ENCODE assay signal across 1 cellular context in the genomic region with DNA sequence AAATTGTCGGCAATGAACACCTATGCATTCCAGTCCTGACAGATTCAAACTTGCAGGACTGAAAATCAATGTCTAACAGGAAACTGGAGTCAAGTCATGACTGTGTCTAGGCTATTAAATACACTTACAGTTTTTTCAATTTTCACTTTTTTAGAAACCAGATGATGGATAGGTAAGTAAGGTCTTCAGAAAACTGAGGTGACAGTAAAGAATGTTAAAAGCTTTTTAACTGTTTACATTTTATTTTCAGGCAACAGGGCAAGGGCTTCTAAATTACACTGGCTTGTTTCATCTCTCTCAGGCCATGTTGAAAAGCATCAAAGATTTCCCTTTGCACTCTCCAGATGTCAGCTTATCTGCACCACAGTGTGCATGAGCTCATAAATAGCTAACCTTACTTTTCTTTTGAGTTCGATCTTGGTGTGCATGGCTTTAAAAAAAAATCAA.
TF ChIP-seq lines count a peak whose summit lies in the region.

No MANE protein-coding gene starts in this region.

TF ChIP-seq in IMR-90, 13 proteins besides CTCF, POLR2A, EP300 and RAD21:
- TF ChIP-seq RFX5 (IDR thresholded peaks at IDR 0.05; ENCODE audit: low read depth, low read length) (no peak), BHLHE40 (IDR thresholded peaks at IDR 0.05; ENCODE audit: low read depth, low read length) (no peak), CEBPB (IDR thresholded peaks at IDR 0.05; ENCODE audit: low read depth, low read length) (no peak), RCOR1 (IDR thresholded peaks at IDR 0.05; ENCODE audit: insufficient replicate concordance, low read length) (no peak), MXI1 (IDR thresholded peaks at IDR 0.05; ENCODE audit: borderline replicate concordance, low read depth, low read length) (no peak), CHD1 (IDR thresholded peaks at IDR 0.05; ENCODE audit: low read depth, low read length) (no peak), FOS (IDR thresholded peaks at IDR 0.05; ENCODE audit: low read depth, low read length) (no peak), MAFK (IDR thresholded peaks at IDR 0.05; ENCODE audit: low read depth, low read length) (no peak), NFE2L2 (IDR thresholded peaks at IDR 0.05; ENCODE audit: low read depth, low read length) (no peak)
- TF ChIP-seq, protein P1, sequence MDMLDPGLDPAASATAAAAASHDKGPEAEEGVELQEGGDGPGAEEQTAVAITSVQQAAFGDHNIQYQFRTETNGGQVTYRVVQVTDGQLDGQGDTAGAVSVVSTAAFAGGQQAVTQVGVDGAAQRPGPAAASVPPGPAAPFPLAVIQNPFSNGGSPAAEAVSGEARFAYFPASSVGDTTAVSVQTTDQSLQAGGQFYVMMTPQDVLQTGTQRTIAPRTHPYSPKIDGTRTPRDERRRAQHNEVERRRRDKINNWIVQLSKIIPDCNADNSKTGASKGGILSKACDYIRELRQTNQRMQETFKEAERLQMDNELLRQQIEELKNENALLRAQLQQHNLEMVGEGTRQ (IDR thresholded peaks at IDR 0.05; ENCODE audit: low read depth, low read length), result no peak
- TF ChIP-seq, protein P2, sequence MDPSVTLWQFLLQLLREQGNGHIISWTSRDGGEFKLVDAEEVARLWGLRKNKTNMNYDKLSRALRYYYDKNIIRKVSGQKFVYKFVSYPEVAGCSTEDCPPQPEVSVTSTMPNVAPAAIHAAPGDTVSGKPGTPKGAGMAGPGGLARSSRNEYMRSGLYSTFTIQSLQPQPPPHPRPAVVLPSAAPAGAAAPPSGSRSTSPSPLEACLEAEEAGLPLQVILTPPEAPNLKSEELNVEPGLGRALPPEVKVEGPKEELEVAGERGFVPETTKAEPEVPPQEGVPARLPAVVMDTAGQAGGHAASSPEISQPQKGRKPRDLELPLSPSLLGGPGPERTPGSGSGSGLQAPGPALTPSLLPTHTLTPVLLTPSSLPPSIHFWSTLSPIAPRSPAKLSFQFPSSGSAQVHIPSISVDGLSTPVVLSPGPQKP (IDR thresholded peaks at IDR 0.05; ENCODE audit: borderline replicate concordance, low read depth, low read length), result no peak
